8 cellular contexts compared by ENCODE assay signal in the genomic region with DNA sequence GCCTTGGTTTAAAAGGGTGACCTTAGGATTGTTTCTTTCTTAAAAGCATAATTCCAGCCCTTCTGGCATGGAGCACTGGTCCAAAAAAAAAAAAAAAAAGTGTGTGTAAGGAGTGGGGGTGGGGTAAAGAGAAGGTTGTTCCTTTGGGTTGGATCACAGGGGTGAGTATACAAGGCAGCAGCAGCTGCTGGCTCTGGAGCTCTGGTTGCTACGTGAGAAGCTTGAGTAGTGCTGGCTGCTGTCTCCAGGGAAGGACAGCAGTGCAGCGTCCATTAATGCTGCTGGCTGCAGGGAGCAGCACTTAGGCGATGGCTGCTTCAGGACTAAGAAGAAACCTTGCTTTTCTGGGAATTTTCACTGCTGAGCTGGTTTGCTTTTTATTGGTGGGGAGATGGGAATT. TPM values are rescaled to one million over a fixed set of nuclear protein-coding genes. Genes with fewer than 3 reads are reported as not detected.
DNase-seq lines count a peak whose midpoint lies in the region; ATAC-seq, FAIRE-seq and TF ChIP-seq lines count a peak whose summit lies in the region.

No MANE protein-coding gene starts in this region.

- peak; percentile 89 for FAIRE-seq in H54 (lab: Jason Lieb, UNC)

- peaks cover 66% of the 10 kb centered on the region for H3K4me1 Mint-ChIP-seq in activated naive CD8-positive, alpha-beta T cell treated with anti-CD3 and anti-CD28 coated beads, Interleukin-2, amount 50 U/mL, for 24 hours

- intact Hi-C loops in cardiac septum (cut with DNase I), result loop anchor here (5.0 kb wide), 1 partner anchor 37 kb away; a partner anchor contains a TSS

- H3K27ac Mint-ChIP-seq in activated naive CD8-positive, alpha-beta T cell treated with anti-CD3 and anti-CD28 coated beads, Interleukin-2, amount 50 U/mL, for 24 hours, result peak overlapping the region; percentile 98

- H3K4me3 Mint-ChIP-seq in activated naive CD8-positive, alpha-beta T cell treated with anti-CD3 and anti-CD28 coated beads, Interleukin-2, amount 50 U/mL, for 24 hours, result peak overlapping the region; percentile 92

- peaks cover 35% of the 10 kb centered on the region for H3K36me3 Mint-ChIP-seq in activated naive CD8-positive, alpha-beta T cell treated with anti-CD3 and anti-CD28 coated beads, Interleukin-2, amount 50 U/mL, for 24 hours (ENCODE audit: low read depth)

- no peaks in the 10 kb centered on the region for H3K9me3 Mint-ChIP-seq in activated naive CD8-positive, alpha-beta T cell treated with anti-CD3 and anti-CD28 coated beads, Interleukin-2, amount 50 U/mL, for 24 hours

- no peak for ATAC-seq in activated naive CD8-positive, alpha-beta T cell treated with anti-CD3 and anti-CD28 coated beads, Interleukin-2, amount 50 U/mL, for 24 hours
- ATAC-seq in GM18867 (IDR thresholded peaks at IDR 0.05; ENCODE audit: unreplicated experiment) (no peak), GM21381 (IDR thresholded peaks at IDR 0.05; ENCODE audit: unreplicated experiment) (no peak)

- H3K27me3 Mint-ChIP-seq in activated naive CD8-positive, alpha-beta T cell treated with anti-CD3 and anti-CD28 coated beads, Interleukin-2, amount 50 U/mL, for 24 hours, result peaks cover 2% of the 10 kb centered on the region

- DNase-seq in AG20443 (ENCODE audit: low spot score) (peak; percentile 80), H54 (ENCODE audit: insufficient read length, low spot score) (peak; percentile 42), NCI-H524 (lab: John Stamatoyannopoulos, UW) (peak; percentile 87 to 95), cardiac septum (ENCODE audit: low spot score) (peak; percentile 86), occipital lobe (lab: John Stamatoyannopoulos, UW) (peak; percentile 53)
- DNase-seq in activated naive CD8-positive, alpha-beta T cell treated with anti-CD3 and anti-CD28 coated beads, Interleukin-2, amount 50 U/mL, for 24 hours, result no peak

- TF ChIP-seq POLR2A in H54 (IDR thresholded peaks at IDR 0.05; ENCODE audit: low read depth, low read length), result no peak

RNA-seq across cellular contexts. Expression of a gene that starts 2.3 kb away (rescaled TPM):
- 65.9 TPM for total RNA-seq in cardiac septum
- 38.1 TPM for total RNA-seq in occipital lobe

RNA-seq across cellular contexts. Expression of a gene that starts 36.9 kb away (rescaled TPM):
- total RNA-seq in cardiac septum, result 53.5 TPM
- 84.4 TPM for total RNA-seq in occipital lobe
